8 cellular contexts compared by ENCODE assay signal in genomic region chr11:67629386-67630229, GRCh38. TPM values are rescaled to one million over a fixed set of nuclear protein-coding genes. Genes with fewer than 3 reads are reported as not detected.
DNase-seq lines count a peak whose midpoint lies in the region; ATAC-seq, FAIRE-seq and TF ChIP-seq lines count a peak whose summit lies in the region.

TSS of gene NUDT8 (minus strand) at chr11:67629937. CDS start at chr11:67629911, 26 bp downstream.

- no peaks in the 10 kb centered on the region for H3F3A ChIP-seq in neural cell (ENCODE audit: insufficient read depth, low read length, poor library complexity, severe bottlenecking)

- H3K79me2 ChIP-seq in neural cell (replicated peaks; ENCODE audit: insufficient read depth, low read length) = no peaks in the 10 kb centered on the region

- DNase-seq in D721Med (ENCODE audit: insufficient read length, low spot score) = no peak
- peak; percentile 91 for DNase-seq in HT-29 (ENCODE audit: low spot score)
- peak; percentile 74 for DNase-seq in RPMI7951 (ENCODE audit: low read depth)
- peak; percentile 82 for DNase-seq in activated T-helper 9 cell treated with anti-CD3 and anti-CD28 coated beads, Interleukin-2, amount 50 U/mL, for 16 hours (ENCODE audit: low read depth)
- peak; percentile 74 for DNase-seq in fibroblast of the aortic adventitia (ENCODE audit: low read depth)
- peak; percentile 92 to 95 for DNase-seq in stimulated activated naive CD8-positive, alpha-beta T cell treated with anti-CD3 and anti-CD28 coated beads, Interleukin-15, amount 100 ng/mL, for 72 hours

- H3K27ac ChIP-seq in neural cell (ENCODE audit: low read length) = peak within 1 kb of the TSS; percentile 59

- H3K9ac ChIP-seq in neural cell (ENCODE audit: low read length) = peak within 1 kb of the TSS; percentile 91

- TF ChIP-seq CTCF in D721Med (IDR thresholded peaks at IDR 0.05; ENCODE audit: insufficient read depth, missing control alignments) = peak; percentile 69
- peak; percentile 82 for TF ChIP-seq CTCF in fibroblast of the aortic adventitia (IDR thresholded peaks at IDR 0.05; ENCODE audit: insufficient read depth, low read length)
- peak; percentile 81 for TF ChIP-seq CTCF in neural cell (IDR thresholded peaks at IDR 0.05; ENCODE audit: poor library complexity, severe bottlenecking)

- H3K9me2 ChIP-seq in neural cell (ENCODE audit: insufficient read depth, low read length) = no peaks in the 10 kb centered on the region

- peaks cover 42% of the 10 kb centered on the region for H3K4me1 Mint-ChIP-seq in stimulated activated naive CD8-positive, alpha-beta T cell treated with anti-CD3 and anti-CD28 coated beads, Interleukin-15, amount 100 ng/mL, for 72 hours

- H3K4me3 Mint-ChIP-seq in stimulated activated naive CD8-positive, alpha-beta T cell treated with anti-CD3 and anti-CD28 coated beads, Interleukin-15, amount 100 ng/mL, for 72 hours = peak within 1 kb of the TSS; percentile 88

- H3K4me3 ChIP-seq in fibroblast of the aortic adventitia (ENCODE audit: low read depth, low read length) (peak within 1 kb of the TSS; percentile 75), neural cell (ENCODE audit: low read length) (peak within 1 kb of the TSS; percentile 98)

- H3K4me2 ChIP-seq in neural cell (ENCODE audit: low read length) = peak within 1 kb of the TSS; percentile 57

- no peak for FAIRE-seq in D721Med (lab: Jason Lieb, UNC)

- TF ChIP-seq RAD21 in neural cell (conservative IDR thresholded peaks at IDR 0.05) = peak; percentile 66

- peak within 1 kb of the TSS; percentile 78 to 82 for H3K27ac Mint-ChIP-seq in stimulated activated naive CD8-positive, alpha-beta T cell treated with anti-CD3 and anti-CD28 coated beads, Interleukin-15, amount 100 ng/mL, for 72 hours

- H3K9me3 ChIP-seq in neural cell (ENCODE audit: low read length) = no peaks in the 10 kb centered on the region

- H2AFZ ChIP-seq in neural cell (ENCODE audit: low read depth, low read length) = peak within 1 kb of the TSS; percentile 94

- no peaks in the 10 kb centered on the region for H3K9me3 Mint-ChIP-seq in stimulated activated naive CD8-positive, alpha-beta T cell treated with anti-CD3 and anti-CD28 coated beads, Interleukin-15, amount 100 ng/mL, for 72 hours

- no peaks in the 10 kb centered on the region for H3K36me3 ChIP-seq in neural cell (ENCODE audit: insufficient read depth, low read length)

- TF ChIP-seq EP300 in neural cell (conservative IDR thresholded peaks at IDR 0.05; ENCODE audit: poor library complexity, severe bottlenecking) = no peak

- ATAC-seq in GM19468 (IDR thresholded peaks at IDR 0.05; ENCODE audit: extremely low read depth, unreplicated experiment) = peak; percentile 44
- peak; percentile 76 for ATAC-seq in stimulated activated naive CD8-positive, alpha-beta T cell treated with anti-CD3 and anti-CD28 coated beads, Interleukin-15, amount 100 ng/mL, for 72 hours

- no peaks in the 10 kb centered on the region for H4K20me1 ChIP-seq in neural cell (ENCODE audit: insufficient read depth)

- H3K27me3 Mint-ChIP-seq in stimulated activated naive CD8-positive, alpha-beta T cell treated with anti-CD3 and anti-CD28 coated beads, Interleukin-15, amount 100 ng/mL, for 72 hours = no peaks in the 10 kb centered on the region

- H3K27me3 ChIP-seq in neural cell (ENCODE audit: insufficient read depth, low read depth, low read length) = no peaks in the 10 kb centered on the region

TF ChIP-seq in neural cell, 6 proteins besides CTCF, POLR2A, EP300 and RAD21:
- TF ChIP-seq SMC3 (conservative IDR thresholded peaks at IDR 0.05; ENCODE audit: poor library complexity) (peak; percentile 75), MXI1 (conservative IDR thresholded peaks at IDR 0.05; ENCODE audit: poor library complexity, severe bottlenecking) (peak; percentile 48), EZH2 (IDR thresholded peaks at IDR 0.05; ENCODE audit: borderline replicate concordance, insufficient read depth, low read length, poor library complexity, severe bottlenecking) (no peak)
TF ChIP-seq in neural cell: peak in this region for 2.

RNA-seq across cellular contexts. Expression of gene NUDT8, which starts in this region (rescaled TPM):
- 60.0 and 72.9 TPM in 2 replicates for total RNA-seq in HT-29 (2014; rRNA removed; shearing (Covaris generic))
- 7.2 and 11.6 TPM in 2 replicates for total RNA-seq in RPMI7951 (2014; rRNA removed; shearing (Covaris generic))
- total RNA-seq in fibroblast of the aortic adventitia (ENCODE audit: low replicate concordance) = 8.4 and 9.5 TPM in 2 replicates
- 2.9 TPM in 1 of 2 replicates, not detected in the other for polyA plus RNA-seq in neural cell
- 1.5 TPM in 1 of 2 replicates, not detected in the other for polyA minus RNA-seq in neural cell
